ENCODE assay signal across 23 cellular contexts in genomic region chr11:77505956-77506355, GRCh38.
"Had no signal": no experiment of that assay in that cellular context is flagged by ENCODE, and none has a peak within 500 bp of the region (broad histone marks: within the 10 kb centered on the region; RNA-seq: fewer than 3 reads in every experiment).

No MANE protein-coding gene starts in this region.

- H3K4me3 Mint-ChIP-seq: activated CD8-positive, alpha-beta T cell treated with anti-CD3 and anti-CD28 coated beads, Interleukin-2, amount 10 ng/mL, durations not matched to agents 7 days and 5 days; activated naive CD4-positive, alpha-beta T cell treated with anti-CD3 and anti-CD28 coated beads, Interleukin-2, amount 50 U/mL, for 24 hours; activated T-helper 1 cell treated with anti-CD3 and anti-CD28 coated beads, Interleukin-12 subunit alpha, Interleukin-12 subunit beta, Interleukin-2, Interleukin-4 antibody, amounts not matched to agents 30 ng/mL and 10 ng/mL and 1 ng/mL, durations not matched to agents 14 hours and 24 hours and 36 hours; nephron; stimulated activated naive CD8-positive, alpha-beta T cell treated with anti-CD3 and anti-CD28 coated beads, Interleukin-15, Interleukin-2, amounts not matched to agents 100 ng/mL and 50 ng/mL, for 24 hours had no signal

- H3K27ac Mint-ChIP-seq: activated CD8-positive, alpha-beta T cell treated with anti-CD3 and anti-CD28 coated beads, Interleukin-2, amount 10 ng/mL, durations not matched to agents 7 days and 5 days; activated naive CD4-positive, alpha-beta T cell treated with anti-CD3 and anti-CD28 coated beads, Interleukin-2, amount 50 U/mL, for 24 hours; activated T-helper 1 cell treated with anti-CD3 and anti-CD28 coated beads, Interleukin-12 subunit alpha, Interleukin-12 subunit beta, Interleukin-2, Interleukin-4 antibody, amounts not matched to agents 30 ng/mL and 10 ng/mL and 1 ng/mL, durations not matched to agents 14 hours and 24 hours and 36 hours; nephron; stimulated activated naive CD8-positive, alpha-beta T cell treated with anti-CD3 and anti-CD28 coated beads, Interleukin-15, Interleukin-2, amounts not matched to agents 100 ng/mL and 50 ng/mL, for 24 hours had no signal

- H3K4me1 Mint-ChIP-seq: activated naive CD4-positive, alpha-beta T cell treated with anti-CD3 and anti-CD28 coated beads, Interleukin-2, amount 50 U/mL, for 24 hours had no signal

- H3K36me3 ChIP-seq: esophagus muscularis mucosa, gastroesophageal sphincter, neutrophil, ovary, tibial artery had no signal

- H3K4me1 ChIP-seq: body of pancreas, esophagus muscularis mucosa, tibial artery had no signal

- H3K9me3 Mint-ChIP-seq: activated naive CD4-positive, alpha-beta T cell treated with anti-CD3 and anti-CD28 coated beads, Interleukin-2, amount 50 U/mL, for 24 hours; activated T-helper 1 cell treated with anti-CD3 and anti-CD28 coated beads, Interleukin-12 subunit alpha, Interleukin-12 subunit beta, Interleukin-2, Interleukin-4 antibody, amounts not matched to agents 30 ng/mL and 10 ng/mL and 1 ng/mL, durations not matched to agents 14 hours and 24 hours and 36 hours; nephron had no signal

- H3K27ac ChIP-seq: body of pancreas, esophagus muscularis mucosa, gastroesophageal sphincter, neutrophil, ovary, tibial artery had no signal

- H3K27me3 ChIP-seq: body of pancreas, esophagus muscularis mucosa, neutrophil, ovary, tibial artery had no signal

- H3K4me3 ChIP-seq: body of pancreas, esophagus muscularis mucosa, gastroesophageal sphincter, ovary, tibial artery had no signal

- ATAC-seq: activated CD8-positive, alpha-beta T cell treated with anti-CD3 and anti-CD28 coated beads, Interleukin-2, amount 10 ng/mL, durations not matched to agents 7 days and 5 days; body of pancreas; gastroesophageal sphincter; left ventricle myocardium superior; right cardiac atrium had no signal

- DNase-seq: activated CD4-positive, alpha-beta T cell treated with anti-CD3 and anti-CD28 coated beads for 1 hour; activated CD4-positive, alpha-beta T cell treated with anti-CD3 and anti-CD28 coated beads, Interleukin-2, amount 50 U/mL, for 1 hour; activated CD8-positive, alpha-beta T cell treated with anti-CD3 and anti-CD28 coated beads, Interleukin-2, amount 10 ng/mL, durations not matched to agents 7 days and 5 days; activated gamma-delta T cell; anterior cingulate cortex; body of pancreas; central memory CD4-positive, alpha-beta T cell; dermis blood vessel endothelial cell; effector CD8-positive, alpha-beta T cell; head of caudate nucleus; hypothalamus; left ventricle myocardium superior; ovary; right cardiac atrium; stimulated activated CD4-positive, alpha-beta T cell treated with anti-CD3 and anti-CD28 coated beads, Interleukin-4, amount 100 ng/mL, for 4 hours; tibial artery had no signal

- H3K36me3 Mint-ChIP-seq: activated naive CD4-positive, alpha-beta T cell treated with anti-CD3 and anti-CD28 coated beads, Interleukin-2, amount 50 U/mL, for 24 hours had no signal
